ENCODE assay signal across 1 cellular context in genomic region chr2:176075476-176075875, GRCh38.
TF ChIP-seq lines count a peak whose summit lies in the region.

No MANE protein-coding gene starts in this region.

TF ChIP-seq in SK-N-SH treated with all-trans-retinoic acid at 6 μM for 48 hours, 23 proteins besides CTCF, POLR2A, EP300 and RAD21:
- TF ChIP-seq, protein P1, sequence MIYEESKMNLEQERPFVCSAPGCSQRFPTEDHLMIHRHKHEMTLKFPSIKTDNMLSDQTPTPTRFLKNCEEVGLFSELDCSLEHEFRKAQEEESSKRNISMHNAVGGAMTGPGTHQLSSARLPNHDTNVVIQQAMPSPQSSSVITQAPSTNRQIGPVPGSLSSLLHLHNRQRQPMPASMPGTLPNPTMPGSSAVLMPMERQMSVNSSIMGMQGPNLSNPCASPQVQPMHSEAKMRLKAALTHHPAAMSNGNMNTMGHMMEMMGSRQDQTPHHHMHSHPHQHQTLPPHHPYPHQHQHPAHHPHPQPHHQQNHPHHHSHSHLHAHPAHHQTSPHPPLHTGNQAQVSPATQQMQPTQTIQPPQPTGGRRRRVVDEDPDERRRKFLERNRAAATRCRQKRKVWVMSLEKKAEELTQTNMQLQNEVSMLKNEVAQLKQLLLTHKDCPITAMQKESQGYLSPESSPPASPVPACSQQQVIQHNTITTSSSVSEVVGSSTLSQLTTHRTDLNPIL (CRISPR knock-in tag; IDR thresholded peaks at IDR 0.05; ENCODE audit: low read depth) = no peak
- TF ChIP-seq ZC3H10 (CRISPR knock-in tag; IDR thresholded peaks at IDR 0.05) (no peak), ZNF565 (CRISPR knock-in tag; conservative IDR thresholded peaks at IDR 0.05; ENCODE audit: low read depth) (no peak), CSDC2 (CRISPR knock-in tag; IDR thresholded peaks at IDR 0.05) (no peak), RARB (CRISPR knock-in tag; IDR thresholded peaks at IDR 0.05) (no peak)
- TF ChIP-seq, protein P2, sequence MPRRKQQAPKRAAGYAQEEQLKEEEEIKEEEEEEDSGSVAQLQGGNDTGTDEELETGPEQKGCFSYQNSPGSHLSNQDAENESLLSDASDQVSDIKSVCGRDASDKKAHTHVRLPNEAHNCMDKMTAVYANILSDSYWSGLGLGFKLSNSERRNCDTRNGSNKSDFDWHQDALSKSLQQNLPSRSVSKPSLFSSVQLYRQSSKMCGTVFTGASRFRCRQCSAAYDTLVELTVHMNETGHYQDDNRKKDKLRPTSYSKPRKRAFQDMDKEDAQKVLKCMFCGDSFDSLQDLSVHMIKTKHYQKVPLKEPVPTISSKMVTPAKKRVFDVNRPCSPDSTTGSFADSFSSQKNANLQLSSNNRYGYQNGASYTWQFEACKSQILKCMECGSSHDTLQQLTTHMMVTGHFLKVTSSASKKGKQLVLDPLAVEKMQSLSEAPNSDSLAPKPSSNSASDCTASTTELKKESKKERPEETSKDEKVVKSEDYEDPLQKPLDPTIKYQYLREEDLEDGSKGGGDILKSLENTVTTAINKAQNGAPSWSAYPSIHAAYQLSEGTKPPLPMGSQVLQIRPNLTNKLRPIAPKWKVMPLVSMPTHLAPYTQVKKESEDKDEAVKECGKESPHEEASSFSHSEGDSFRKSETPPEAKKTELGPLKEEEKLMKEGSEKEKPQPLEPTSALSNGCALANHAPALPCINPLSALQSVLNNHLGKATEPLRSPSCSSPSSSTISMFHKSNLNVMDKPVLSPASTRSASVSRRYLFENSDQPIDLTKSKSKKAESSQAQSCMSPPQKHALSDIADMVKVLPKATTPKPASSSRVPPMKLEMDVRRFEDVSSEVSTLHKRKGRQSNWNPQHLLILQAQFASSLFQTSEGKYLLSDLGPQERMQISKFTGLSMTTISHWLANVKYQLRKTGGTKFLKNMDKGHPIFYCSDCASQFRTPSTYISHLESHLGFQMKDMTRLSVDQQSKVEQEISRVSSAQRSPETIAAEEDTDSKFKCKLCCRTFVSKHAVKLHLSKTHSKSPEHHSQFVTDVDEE (CRISPR knock-in tag; IDR thresholded peaks at IDR 0.05) = no peak
